14 cellular contexts compared by ENCODE assay signal in the genomic region with DNA sequence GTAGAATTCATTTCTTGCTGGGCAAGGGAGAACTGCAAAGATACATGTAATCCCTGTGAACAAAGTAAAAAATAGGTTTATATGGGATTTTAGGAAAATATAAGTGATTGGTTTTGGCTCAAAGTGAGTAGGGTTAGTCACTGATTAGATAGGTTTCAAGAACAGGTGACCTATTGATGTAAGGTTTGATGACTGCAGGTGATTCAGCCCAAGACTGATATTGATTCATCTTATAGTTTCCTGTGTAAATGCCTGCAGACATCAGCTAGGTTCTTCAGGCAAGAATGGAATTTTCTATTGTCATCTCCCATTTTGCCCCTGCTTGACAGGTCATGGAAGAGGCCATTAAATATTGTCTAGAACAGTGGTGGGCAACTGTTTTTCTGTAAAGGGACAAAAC. TPM values are rescaled to one million over a fixed set of nuclear protein-coding genes. Genes with fewer than 3 reads are reported as not detected.
DNase-seq lines count a peak whose midpoint lies in the region; ATAC-seq and TF ChIP-seq lines count a peak whose summit lies in the region.
"Had no signal": no experiment of that assay in that cellular context is flagged by ENCODE, and none has a peak within 500 bp of the region (broad histone marks: within the 10 kb centered on the region; RNA-seq: fewer than 3 reads in every experiment).

No MANE protein-coding gene starts in this region.

- peak; percentile 53 for ATAC-seq in activated T-helper 17 cell treated with anti-CD3 and anti-CD28 coated beads, Interleukin-2, amount 50 U/mL, for 72 hours (replicated peaks)

- no peak overlapping the region for H4K12ac ChIP-seq in trophoblast cell (ENCODE audit: low read depth, low read length)

- H3K4me2 ChIP-seq in trophoblast cell (ENCODE audit: low read length): no peak overlapping the region

- TF ChIP-seq CTCF in nephron progenitor cell (IDR thresholded peaks at IDR 0.05): no peak

- no peak overlapping the region for H3K23ac ChIP-seq in trophoblast cell (ENCODE audit: low read length)

- H3K27me3 ChIP-seq in trophoblast cell (ENCODE audit: insufficient read depth, low read length): no peaks in the 10 kb centered on the region
- H3K27me3 ChIP-seq: BE2C had no signal

- no peak overlapping the region for H2BK120ac ChIP-seq in trophoblast cell (ENCODE audit: insufficient read depth, low read length, poor library complexity)

- H2AK5ac ChIP-seq in trophoblast cell (ENCODE audit: low read length): no peak overlapping the region

- no peak overlapping the region for H3K4me3 Mint-ChIP-seq in activated T-helper 17 cell treated with anti-CD3 and anti-CD28 coated beads, Interleukin-2, amount 50 U/mL, for 72 hours
- H3K4me3 Mint-ChIP-seq in nephron progenitor cell: no peak overlapping the region
- H3K4me3 Mint-ChIP-seq: CD4-positive, CD25-positive, alpha-beta regulatory T cell; CD8-positive, alpha-beta memory T cell had no signal

- DNase-seq in HT1080 (ENCODE audit: low read depth): peak; percentile 37
- no peak for DNase-seq in epithelial cell of prostate (ENCODE audit: low read depth, low spot score)
- no peak for DNase-seq in AG20443 (ENCODE audit: low spot score)
- no peak for DNase-seq in trophoblast cell
- DNase-seq in nephron progenitor cell: no peak
- DNase-seq: BE2C; C1 segment of cervical spinal cord; CD4-positive, CD25-positive, alpha-beta regulatory T cell; CD8-positive, alpha-beta memory T cell; COR-L47; DMS 273 treated with DMSO at 0.1 percent for 48 hours; GOT3; H7 had no signal

- H3K4me1 ChIP-seq in trophoblast cell (ENCODE audit: control insufficient read depth in 1 of 2, insufficient read depth in 2 of 2, low read length in 2 of 2): peaks cover 0 to 2% of the 10 kb centered on the region in 2 experiments
- H3K4me1 ChIP-seq: BE2C had no signal

- H3K4ac ChIP-seq in trophoblast cell (ENCODE audit: low read depth, low read length): no peak overlapping the region

- H3K4me1 Mint-ChIP-seq in activated T-helper 17 cell treated with anti-CD3 and anti-CD28 coated beads, Interleukin-2, amount 50 U/mL, for 72 hours: no peaks in the 10 kb centered on the region
- no peaks in the 10 kb centered on the region for H3K4me1 Mint-ChIP-seq in nephron progenitor cell

- H3K27me3 Mint-ChIP-seq in activated T-helper 17 cell treated with anti-CD3 and anti-CD28 coated beads, Interleukin-2, amount 50 U/mL, for 72 hours: no peaks in the 10 kb centered on the region
- no peaks in the 10 kb centered on the region for H3K27me3 Mint-ChIP-seq in nephron progenitor cell (ENCODE audit: low read depth, poor library complexity)
- H3K27me3 Mint-ChIP-seq: CD4-positive, CD25-positive, alpha-beta regulatory T cell; CD8-positive, alpha-beta memory T cell had no signal

- H3K79me1 ChIP-seq in trophoblast cell (ENCODE audit: low read length): no peaks in the 10 kb centered on the region

- no peaks in the 10 kb centered on the region for H3K9me3 Mint-ChIP-seq in activated T-helper 17 cell treated with anti-CD3 and anti-CD28 coated beads, Interleukin-2, amount 50 U/mL, for 72 hours
- H3K9me3 Mint-ChIP-seq in nephron progenitor cell: no peaks in the 10 kb centered on the region
- H3K9me3 Mint-ChIP-seq: CD4-positive, CD25-positive, alpha-beta regulatory T cell; CD8-positive, alpha-beta memory T cell had no signal

- H3K14ac ChIP-seq in trophoblast cell (ENCODE audit: low read length): no peak overlapping the region

- H2BK5ac ChIP-seq in trophoblast cell (ENCODE audit: low read depth, low read length, poor library complexity): no peak overlapping the region

- no peaks in the 10 kb centered on the region for H3K79me2 ChIP-seq in trophoblast cell (ENCODE audit: control insufficient read depth, insufficient read depth, low read length, poor library complexity)

- no peak overlapping the region for H2AFZ ChIP-seq in trophoblast cell (ENCODE audit: insufficient read depth, low read length, poor library complexity)

- no peaks in the 10 kb centered on the region for H3K36me3 ChIP-seq in trophoblast cell (ENCODE audit: control insufficient read depth in 1 of 2, insufficient read depth in 2 of 2, low read length in 2 of 2)
- H3K36me3 ChIP-seq: BE2C had no signal

- H3K27ac Mint-ChIP-seq in activated T-helper 17 cell treated with anti-CD3 and anti-CD28 coated beads, Interleukin-2, amount 50 U/mL, for 72 hours: no peak overlapping the region
- no peak overlapping the region for H3K27ac Mint-ChIP-seq in nephron progenitor cell
- H3K27ac Mint-ChIP-seq: CD4-positive, CD25-positive, alpha-beta regulatory T cell; CD8-positive, alpha-beta memory T cell had no signal

- H3K27ac ChIP-seq in epithelial cell of prostate (peak overlapping the region; percentile 16), trophoblast cell (ENCODE audit: low read depth, low read length) (no peak overlapping the region)

- no peak overlapping the region for H3K4me3 ChIP-seq in trophoblast cell (ENCODE audit: low read depth, low read length)

- H3K9ac ChIP-seq in trophoblast cell (ENCODE audit: low read length): no peak overlapping the region

- no peak overlapping the region for H4K91ac ChIP-seq in trophoblast cell (ENCODE audit: low read depth, low read length)

- H3K36me3 Mint-ChIP-seq in activated T-helper 17 cell treated with anti-CD3 and anti-CD28 coated beads, Interleukin-2, amount 50 U/mL, for 72 hours (ENCODE audit: low read depth): no peaks in the 10 kb centered on the region
- H3K36me3 Mint-ChIP-seq in nephron progenitor cell (ENCODE audit: low read depth): no peaks in the 10 kb centered on the region

- no peak overlapping the region for H4K8ac ChIP-seq in trophoblast cell (ENCODE audit: low read depth, low read length)

- H2BK12ac ChIP-seq in trophoblast cell (ENCODE audit: low read length): no peak overlapping the region

- no peak overlapping the region for H3K18ac ChIP-seq in trophoblast cell (ENCODE audit: low read length)

- no peaks in the 10 kb centered on the region for H3K9me3 ChIP-seq in trophoblast cell (ENCODE audit: insufficient read depth, low read depth, low read length)
- H3K9me3 ChIP-seq: BE2C had no signal

RNA-seq across cellular contexts. Expression of a gene that starts 23.9 kb away (rescaled TPM):
- total RNA-seq in HT1080 (2014; rRNA removed; shearing (Covaris generic)): 3.5 and 4.9 TPM in 2 replicates
- 4.0 TPM in 2 replicates for polyA plus RNA-seq in HT1080 (2015; cell fraction: cytosol; rRNA removed)
- 12.4 and 16.2 TPM in 2 replicates for polyA plus RNA-seq in HT1080 (2015; cell fraction: nucleus; rRNA removed)
- 10 to 100 TPM; 40.3 to 43.9 TPM for total RNA-seq in activated T-helper 17 cell treated with anti-CD3 and anti-CD28 coated beads, Interleukin-2, amount 50 U/mL, for 72 hours
- polyA plus RNA-seq in trophoblast cell (2013): 92.5 and 95.1 TPM in 2 replicates

RNA-seq across cellular contexts. Expression of a gene that starts 56.1 kb away (rescaled TPM):
- 160 and 187 TPM in 2 replicates for total RNA-seq in HT1080 (2014; rRNA removed; shearing (Covaris generic))
- polyA plus RNA-seq in HT1080 (2015; cell fraction: cytosol; rRNA removed): 136 and 139 TPM in 2 replicates
- polyA plus RNA-seq in HT1080 (2015; cell fraction: nucleus; rRNA removed): 72.8 and 74.4 TPM in 2 replicates
- total RNA-seq in activated T-helper 17 cell treated with anti-CD3 and anti-CD28 coated beads, Interleukin-2, amount 50 U/mL, for 72 hours: 10 to 100 TPM; 38.0 to 52.6 TPM
- 34.6 and 35.4 TPM in 2 replicates for polyA plus RNA-seq in trophoblast cell (2013)
